In the genomic region with DNA sequence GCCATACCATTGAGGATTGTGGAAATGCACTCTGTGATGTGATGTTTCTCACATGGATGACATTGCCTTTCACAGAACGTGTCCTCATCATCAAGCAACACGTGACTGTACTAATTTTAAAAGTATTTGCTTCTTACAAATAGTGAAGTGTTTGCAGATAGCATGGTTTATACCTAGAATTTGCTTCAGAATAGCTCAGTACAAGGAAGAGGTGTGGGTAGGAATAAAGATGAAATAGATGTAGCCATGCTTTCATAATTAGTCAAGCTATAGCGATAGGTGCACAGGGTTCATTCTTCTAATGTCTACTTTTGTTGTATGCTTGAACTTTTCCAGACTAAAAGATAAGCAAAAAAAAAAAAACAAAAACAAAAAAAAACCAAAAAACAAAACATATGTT, we compare ENCODE assay signal across 18 cellular contexts. TPM values are rescaled to one million over a fixed set of nuclear protein-coding genes. Genes with fewer than 3 reads are reported as not detected.
DNase-seq lines count a peak whose midpoint lies in the region; ATAC-seq, FAIRE-seq and TF ChIP-seq lines count a peak whose summit lies in the region.
"Had no signal": no experiment of that assay in that cellular context is flagged by ENCODE, and none has a peak within 500 bp of the region (broad histone marks: within the 10 kb centered on the region; RNA-seq: fewer than 3 reads in every experiment).

No MANE protein-coding gene starts in this region.

- H3K4me3 Mint-ChIP-seq in activated T-cell treated with anti-CD3 and anti-CD28 coated beads, Interleukin-2, amount 50 U/mL, for 4 hours: no peak overlapping the region
- no peak overlapping the region for H3K4me3 Mint-ChIP-seq in CD4-positive, alpha-beta T cell
- H3K4me3 Mint-ChIP-seq in T-cell: peak overlapping the region in 1 of 3 donors; percentile 66

- dilution Hi-C loops in endothelial cell of umbilical vein (cut with MboI; ENCODE audit: extremely low pct_ligation_motif_present, low sequenced_read_pairs): no loop called here

- ATAC-seq in activated T-cell treated with anti-CD3 and anti-CD28 coated beads, Interleukin-2, amount 50 U/mL, for 4 hours: peak; percentile 22 to 29
- no peak for ATAC-seq in CD4-positive, alpha-beta T cell (ENCODE audit: poor library complexity)
- ATAC-seq in T-cell (replicated peaks in 1 of 4): no peak
- ATAC-seq in GM21526 (IDR thresholded peaks at IDR 0.05; ENCODE audit: low FRiP score, unreplicated experiment): no peak
- no peak for ATAC-seq in HG02970 (IDR thresholded peaks at IDR 0.05; ENCODE audit: low FRiP score, unreplicated experiment)
- ATAC-seq: A549 had no signal

- no peaks in the 10 kb centered on the region for H3K27me3 ChIP-seq in CD4-positive, alpha-beta T cell (ENCODE audit: control insufficient read depth, insufficient read depth, low read length)
- H3K27me3 ChIP-seq in endothelial cell of umbilical vein (ENCODE audit: control insufficient read depth in 2 of 2, insufficient read depth in 2 of 2, low read length in 2 of 2): no peaks in the 10 kb centered on the region
- H3K27me3 ChIP-seq in MG63: no peaks in the 10 kb centered on the region

- no peaks in the 10 kb centered on the region for H3K9me1 ChIP-seq in endothelial cell of umbilical vein (replicated peaks; ENCODE audit: control insufficient read depth, extremely low read depth, insufficient read depth, low read length)

- CTCF ChIA-PET in CD4-positive, alpha-beta T cell (lab: Charles Lee): interaction anchor here (0.9 to 2.0 kb wide), 5 partner anchors 8 to 306 kb away, joined by 3 to 13 read pairs (median 6); no protein-coding TSS in a partner anchor
- CTCF ChIA-PET in T-cell (lab: Charles Lee): interaction anchor here (0.5 to 1.9 kb wide), 5 partner anchors 40 to 810 kb away, joined by 3 to 12 read pairs (median 4); no protein-coding TSS in a partner anchor
- CTCF ChIA-PET in endothelial cell of umbilical vein (lab: Charles Lee): interaction anchor here (1.0 to 3.0 kb wide), 7 partner anchors 11 to 383 kb away, joined by 3 to 17 read pairs (median 12); no protein-coding TSS in a partner anchor

- no peaks in the 10 kb centered on the region for H3K27me3 Mint-ChIP-seq in activated T-cell treated with anti-CD3 and anti-CD28 coated beads, Interleukin-2, amount 50 U/mL, for 4 hours (ENCODE audit: low read depth)
- H3K27me3 Mint-ChIP-seq in CD4-positive, alpha-beta T cell: no peaks in the 10 kb centered on the region
- H3K27me3 Mint-ChIP-seq in T-cell: no peaks in the 10 kb centered on the region

- H3K9me3 ChIP-seq in CD4-positive, alpha-beta T cell (ENCODE audit: control insufficient read depth, low read length): no peaks in the 10 kb centered on the region
- H3K9me3 ChIP-seq in endothelial cell of umbilical vein (replicated peaks; ENCODE audit: control insufficient read depth, insufficient read depth, low read length) (no peaks in the 10 kb centered on the region), MG63 (peaks cover 5% of the 10 kb centered on the region)

- H3K27ac ChIP-seq in CD4-positive, alpha-beta T cell (ENCODE audit: low read depth, low read length): no peak overlapping the region
- H3K27ac ChIP-seq in endothelial cell of umbilical vein (ENCODE audit: insufficient read depth, low read depth, low read length): no peak overlapping the region
- H3K27ac ChIP-seq: A549 had no signal

- peak overlapping the region; percentile 95 for H3K27ac Mint-ChIP-seq in CD4-positive, alpha-beta T cell
- H3K27ac Mint-ChIP-seq in T-cell: peak overlapping the region; percentile 55 to 62

- H3K9ac ChIP-seq in endothelial cell of umbilical vein (replicated peaks; ENCODE audit: extremely low read depth, insufficient read depth, low read length): no peak overlapping the region

- BruUV-seq in endothelial cell of umbilical vein (replicated peaks; lab: Mats Ljungman, UMichigan): no TSS peak

- H3K4me2 ChIP-seq in endothelial cell of umbilical vein (ENCODE audit: insufficient read depth, low read length): no peak overlapping the region
- H3K4me2 ChIP-seq: A549 had no signal

- no peak overlapping the region for H2AFZ ChIP-seq in endothelial cell of umbilical vein (ENCODE audit: low read depth, low read length)

- FAIRE-seq in endothelial cell of umbilical vein (lab: Jason Lieb, UNC): peak; percentile 18
- FAIRE-seq: A549, D721Med had no signal

- H3K79me2 ChIP-seq in endothelial cell of umbilical vein (ENCODE audit: control insufficient read depth, insufficient read depth, low read length): peaks cover 100% of the 10 kb centered on the region

- peaks cover 3% of the 10 kb centered on the region for H3K4me1 ChIP-seq in endothelial cell of umbilical vein (ENCODE audit: control insufficient read depth, extremely low read depth, insufficient read depth, low read length)
- H3K4me1 ChIP-seq: A549 had no signal

- H3K4me3 ChIP-seq in endothelial cell of umbilical vein (replicated peaks in 1 of 3; ENCODE audit: insufficient read depth in 1 of 3, low read depth in 1 of 3, low read length in 3 of 3) (no peak overlapping the region), MG63 (no peak overlapping the region)
- H3K4me3 ChIP-seq: A549 had no signal

- no peak for DNase-seq in activated T-cell treated with anti-CD3 and anti-CD28 coated beads, Interleukin-2, amount 50 U/mL, for 4 hours
- no peak for DNase-seq in activated T-cell treated with anti-CD3 and anti-CD28 coated beads, Interleukin-2, amount 50 U/mL, for 48 hours
- DNase-seq in CD4-positive, alpha-beta T cell: no peak
- no peak for DNase-seq in T-cell
- no peak for DNase-seq in endothelial cell of umbilical vein (ENCODE audit: low read depth, low spot score)
- no peak for DNase-seq in MG63
- DNase-seq: DMS79 treated with DMSO at 0.1 percent for 48 hours; GF-D8; GOT3; NCI-H1092; NCI-H1694; NCI-H2107; NCI-H69; NK-92 treated with Interleukin-12 subunit alpha and Interleukin-12 subunit beta, amount 100 ng/mL, for 24 hours had no signal

- TF ChIP-seq POLR2A in endothelial cell of umbilical vein (IDR thresholded peaks at IDR 0.05; ENCODE audit: low read depth, low read length): no peak

- intact Hi-C loops in CD4-positive, alpha-beta T cell (cut with DNase I, micrococcal nuclease): loop anchor here in 1 of 2 experiments (5.0 to 10.0 kb wide), 2 partner anchors 42 to 250 kb away; partner anchors contain the start of gene RFX8
- intact Hi-C loops in endothelial cell of umbilical vein (cut with micrococcal nuclease): no loop called here

- POLR2A ChIA-PET in CD4-positive, alpha-beta T cell (lab: Charles Lee): interaction anchor here (0.7 to 1.8 kb wide), 4 partner anchors 19 to 345 kb away, joined by 3 to 5 read pairs (median 4); no protein-coding TSS in a partner anchor
- POLR2A ChIA-PET in T-cell (lab: Charles Lee) (interaction anchor here in 1 of 2 donors (0.7 kb wide), 2 partner anchors 35 to 56 kb away, joined by 5 to 10 read pairs; no protein-coding TSS in a partner anchor), endothelial cell of umbilical vein (lab: Charles Lee) (no interaction called here)

- no peak for TF ChIP-seq CTCF in CD4-positive, alpha-beta T cell (IDR thresholded peaks at IDR 0.05)
- no peak for TF ChIP-seq CTCF in endothelial cell of umbilical vein (IDR thresholded peaks at IDR 0.05; ENCODE audit: extremely low read depth in 1 of 2, insufficient read depth in 1 of 2, low read depth in 1 of 2, low read length in 2 of 2)

- peaks cover 51% of the 10 kb centered on the region for H4K20me1 ChIP-seq in endothelial cell of umbilical vein (replicated peaks; ENCODE audit: control insufficient read depth, extremely low read depth, insufficient read depth, low read length)

- H3K36me3 Mint-ChIP-seq in activated T-cell treated with anti-CD3 and anti-CD28 coated beads, Interleukin-2, amount 50 U/mL, for 4 hours (ENCODE audit: insufficient read depth): peaks cover 8% of the 10 kb centered on the region
- H3K36me3 Mint-ChIP-seq in CD4-positive, alpha-beta T cell (ENCODE audit: low read depth): no peaks in the 10 kb centered on the region
- H3K36me3 Mint-ChIP-seq in T-cell: peaks cover 17% of the 10 kb centered on the region

- H3K36me3 ChIP-seq in endothelial cell of umbilical vein (ENCODE audit: control insufficient read depth in 2 of 2, extremely low read depth in 1 of 2, insufficient read depth in 2 of 2, low read length in 2 of 2) (no peaks in the 10 kb centered on the region), MG63 (peaks cover 11% of the 10 kb centered on the region)

- peaks cover 92% of the 10 kb centered on the region for H3K4me1 Mint-ChIP-seq in activated T-cell treated with anti-CD3 and anti-CD28 coated beads, Interleukin-2, amount 50 U/mL, for 4 hours (ENCODE audit: low read depth)
- peaks cover 95% of the 10 kb centered on the region for H3K4me1 Mint-ChIP-seq in CD4-positive, alpha-beta T cell (ENCODE audit: low read depth)
- peaks cover 95 to 99% (median 97%) of the 10 kb centered on the region in 3 donors for H3K4me1 Mint-ChIP-seq in T-cell

- peaks cover 9% of the 10 kb centered on the region for H3K9me3 Mint-ChIP-seq in activated T-cell treated with anti-CD3 and anti-CD28 coated beads, Interleukin-2, amount 50 U/mL, for 4 hours
- no peaks in the 10 kb centered on the region for H3K9me3 Mint-ChIP-seq in CD4-positive, alpha-beta T cell
- H3K9me3 Mint-ChIP-seq in T-cell: peaks cover 0 to 4% (median 0%) of the 10 kb centered on the region in 3 donors

TF ChIP-seq in endothelial cell of umbilical vein, 7 proteins besides CTCF, POLR2A, EP300 and RAD21:
- TF ChIP-seq MAX (IDR thresholded peaks at IDR 0.05; ENCODE audit: insufficient read depth, insufficient read length): no peak
- TF ChIP-seq FOS (IDR thresholded peaks at IDR 0.05; ENCODE audit: borderline replicate concordance, insufficient read depth, low read length): no peak

RNA-seq across cellular contexts. Expression of gene MAP4K4, which starts 27.5 kb away (rescaled TPM):
- total RNA-seq in activated T-cell treated with anti-CD3 and anti-CD28 coated beads, Interleukin-2, amount 50 U/mL, for 4 hours: 10 to 100 TPM; 30.7 to 36.9 (median 34.7) TPM
- 10 to 100 TPM; 92.8 to 94.0 TPM for total RNA-seq in CD4-positive, alpha-beta T cell
- 100 to 1,000 TPM in 2 of 5 donors, 10 to 100 TPM in 3; 84.2 to 148 (median 93.2) TPM for total RNA-seq in T-cell
- total RNA-seq in endothelial cell of umbilical vein: 251 and 269 TPM in 2 replicates
- 60.2 and 79.4 TPM in 2 replicates for polyA plus RNA-seq in endothelial cell of umbilical vein
- polyA plus RNA-seq in endothelial cell of umbilical vein (2011; cell fraction: cytosol; rRNA removed): 96.1 and 99.2 TPM in 2 replicates
- polyA plus RNA-seq in endothelial cell of umbilical vein (2011; cell fraction: nucleus; rRNA removed): 286 and 331 TPM in 2 replicates
- 220 and 289 TPM in 2 replicates for polyA plus RNA-seq in endothelial cell of umbilical vein (2012)
- polyA minus RNA-seq in endothelial cell of umbilical vein: 299 and 319 TPM in 2 replicates
- polyA minus RNA-seq in endothelial cell of umbilical vein (2011; cell fraction: cytosol; rRNA and poly(A)+ RNA removed): 24.2 TPM
- polyA minus RNA-seq in endothelial cell of umbilical vein (2011; cell fraction: nucleus; rRNA and poly(A)+ RNA removed): 593 and 821 TPM in 2 replicates
- total RNA-seq in MG63 (2014; rRNA removed; shearing (Covaris generic); ENCODE audit: low replicate concordance): 64.6 and 76.9 TPM in 2 replicates

Comparison
In these comparisons a context has a peak if more than half of its experiments do, and no peak if none do; other contexts are left out.
1. ATAC-seq: peak in activated T-cell treated with anti-CD3 and anti-CD28 coated beads, Interleukin-2, amount 50 U/mL, for 4 hours (2 of 2); none in CD4-positive, alpha-beta T cell (single experiment), T-cell (0 of 4), GM21526 (single experiment) and HG02970 (single experiment).